In genomic region chr9:133396952-133397351, GRCh38 we compare ENCODE assay signal across 11 cellular contexts. TPM values are rescaled to one million over a fixed set of nuclear protein-coding genes. Genes with fewer than 3 reads are reported as not detected.
A peak's percentile ranks its signal among the peaks of the same experiment; 100 is the strongest.
DNase-seq lines count a peak whose midpoint lies in the region; ATAC-seq, FAIRE-seq and TF ChIP-seq lines count a peak whose summit lies in the region.
"Had no signal": no experiment of that assay in that cellular context is flagged by ENCODE, and none has a peak within 500 bp of the region (broad histone marks: within the 10 kb centered on the region; RNA-seq: fewer than 3 reads in every experiment).

No MANE protein-coding gene starts in this region.

- FAIRE-seq in K562 (lab: Jason Lieb, UNC) = peak; percentile 80
- FAIRE-seq: astrocyte had no signal

- no peak for TF ChIP-seq POLR2A in K562 (conservative IDR thresholded peaks at IDR 0.05)

- no peak overlapping the region for H3K27ac ChIP-seq in K562 (ENCODE audit: extremely low read depth, low read depth, low read length)

- no peaks in the 10 kb centered on the region for H3K79me2 ChIP-seq in K562 (ENCODE audit: control insufficient read depth, insufficient read depth, low read length)

- H3K9me3 ChIP-seq in K562 (replicated peaks; ENCODE audit: control insufficient read depth, insufficient read depth, low read depth, low read length) = no peaks in the 10 kb centered on the region
- H3K9me3 ChIP-seq in mucosa of descending colon = no peaks in the 10 kb centered on the region

- peaks cover 2% of the 10 kb centered on the region for H3K9me1 ChIP-seq in K562 (ENCODE audit: control insufficient read depth, insufficient read depth, low read length)

- no peak overlapping the region for H3K4me3 ChIP-seq in K562
- H3K4me3 ChIP-seq in mucosa of descending colon = no peak overlapping the region

- H3K36me3 ChIP-seq in K562 (ENCODE audit: control insufficient read depth, insufficient read depth, low read length) (no peaks in the 10 kb centered on the region), mucosa of descending colon (ENCODE audit: low read depth) (no peaks in the 10 kb centered on the region)

- 8% methylated on average over 13 of the region's 14 CpGs for WGBS in K562 (ENCODE audit: insufficient coverage, low coverage, missing lambda C conversion rate)

- TF ChIP-seq EP300 in K562 (IDR thresholded peaks at IDR 0.05; ENCODE audit: low read length) = no peak

- H4K20me1 ChIP-seq in K562 (replicated peaks; ENCODE audit: control insufficient read depth, insufficient read depth, low read length) = peaks cover 9% of the 10 kb centered on the region; the same call in 1 of the 2 replicates

- H2AFZ ChIP-seq in K562 (ENCODE audit: low read depth, low read length) = no peak overlapping the region

- DNase-seq in G401 (ENCODE audit: low spot score) (peak; percentile 26), KBM-7 (peak; percentile 31), K562 (ENCODE audit: extremely low read depth in 1 of 4, low spot score in 3 of 4) (peak in 2 of 4 experiments; percentile 60 to 63), mucosa of descending colon (peak in 2 of 3 donors; percentile 25 to 53), NCI-H774 (lab: John Stamatoyannopoulos, UW) (no peak), NCI-H526 treated with DMSO at 0.1 percent for 48 hours (lab: John Stamatoyannopoulos, UW) (no peak)
- DNase-seq: activated CD4-positive, CD25-positive, alpha-beta regulatory T cell; NCI-H2171 treated with DMSO at 0.1 percent for 48 hours had no signal

- ATAC-seq in K562 = peak; percentile 90
- ATAC-seq in mucosa of descending colon = peak; percentile 26
- ATAC-seq in HG02840 (IDR thresholded peaks at IDR 0.05; ENCODE audit: low FRiP score, unreplicated experiment) = no peak
- ATAC-seq in GM18520 (IDR thresholded peaks at IDR 0.05; ENCODE audit: unreplicated experiment) = no peak

- H3K27me3 ChIP-seq in K562 (ENCODE audit: control insufficient read depth in 2 of 2, insufficient read depth in 2 of 2, low read length in 2 of 2) = peaks cover 15 to 38% of the 10 kb centered on the region in 2 experiments; a peak in 3 of 5 replicates

- intact Hi-C loops in K562 (cut with micrococcal nuclease) = no loop called here
- intact Hi-C loops in mucosa of descending colon (cut with DNase I, micrococcal nuclease) = no loop called here

- H3K9ac ChIP-seq in K562 (ENCODE audit: insufficient read depth in 1 of 2, low read depth in 2 of 2, low read length in 2 of 2) = no peak overlapping the region; a peak in 1 of 4 replicates

- peak; percentile 70 to 74 (median 70) for TF ChIP-seq CTCF in K562 (IDR thresholded peaks at IDR 0.05 in 2 of 3, conservative IDR thresholded peaks at IDR 0.05 in 1 of 3; ENCODE audit: insufficient read depth in 2 of 3, low read depth in 1 of 3, low read length in 3 of 3)
- TF ChIP-seq CTCF in mucosa of descending colon (IDR thresholded peaks at IDR 0.05) = no peak

- in situ Hi-C loops in G401 (cut with HindIII; ENCODE audit: low sequenced_read_pairs) (no loop called here), KBM-7 (cut with MboI; ENCODE audit: low pct_unique_long_range_greater_than_20kb, low sequenced_read_pairs) (no loop called here), K562 (cut with MboI) (no loop called here)

- CTCF ChIA-PET in K562 (lab: Yijun Ruan, JAX; ENCODE audit: low intra/inter-chr PET ratio) = no interaction called here

- POLR2A ChIA-PET in K562 (lab: Yijun Ruan, JAX) = interaction anchor here (1.2 to 2.1 kb wide), 2 partner anchors 10 to 20 kb away, joined by 4 to 7 read pairs; no protein-coding TSS in a partner anchor

- peak in 1 of 2 experiments; percentile 53; a peak in 2 of 4 replicates for TF ChIP-seq RAD21 in K562 (CRISPR knock-in tag; conservative IDR thresholded peaks at IDR 0.05 in 1 of 2, IDR thresholded peaks at IDR 0.05 in 1 of 2)

- H3K4me1 ChIP-seq in K562 (replicated peaks in 1 of 2; ENCODE audit: control insufficient read depth in 2 of 2, insufficient read depth in 2 of 2, low read length in 2 of 2) (peaks cover 0 to 9% of the 10 kb centered on the region in 2 experiments; a peak in 2 of 5 replicates), mucosa of descending colon (ENCODE audit: low read depth) (no peaks in the 10 kb centered on the region)

- H3K4me2 ChIP-seq in K562 (ENCODE audit: insufficient read depth, low read length) = no peak overlapping the region

- no TSS peak for BruUV-seq in K562 (replicated peaks; lab: Mats Ljungman, UMichigan)

RNA-seq across cellular contexts. Expression of gene STKLD1, which starts 20.8 kb away (rescaled TPM):
- 0.37 and 1.1 TPM in 2 replicates for total RNA-seq in G401 (2014; rRNA removed; shearing (Covaris generic))
- 1.6 and 2.8 TPM in 2 replicates for total RNA-seq in K562 (2011; cell fraction: chromatin; rRNA removed; ENCODE audit: low replicate concordance)
- total RNA-seq in K562 (2011; cell fraction: nucleolus; rRNA removed) = 0.50 and 0.92 TPM in 2 replicates
- total RNA-seq in K562 (2011; cell fraction: nucleoplasm; rRNA removed) = 0.69 and 1.3 TPM in 2 replicates
- total RNA-seq in K562 (2014; rRNA removed) (0.53 TPM in 1 of 2 replicates, not detected in the other), K562 (2014; rRNA removed; fragmentation: Illumina TruSeq; extraction: Trizol) (0.19 and 0.36 TPM in 2 replicates), K562 (2015; rRNA removed; fragmentation: Illumina TruSeq; extraction: Trizol) (0.26 and 0.65 TPM in 2 replicates), K562 (2021) (0.20 and 0.33 TPM in 2 replicates), mucosa of descending colon (1 to 10 TPM in 2 of 3 donors, under 1 TPM in 1; 0.41 to 1.4 (median 1.3) TPM)
- polyA plus RNA-seq in K562 (2011; rRNA removed) (0.60 and 1.2 TPM in 2 replicates), K562 (2014; fragmentation: Illumina TruSeq; extraction: Trizol) (0.25 and 1.0 TPM in 2 replicates), K562 (2014; fragmentation: Nextera tagmentation; extraction: Ambion mirVana) (under 1 TPM in 1 of 2 experiments, not detected in 1; 0.10 TPM), K562 (2014; rRNA removed) (0.13 and 0.61 TPM in 2 replicates)
- 0.60 and 0.85 TPM in 2 replicates for polyA plus RNA-seq in K562 (2011; cell fraction: cytosol; rRNA removed)
- polyA plus RNA-seq in K562 (2011; cell fraction: nucleus; rRNA removed) = 0.60 and 0.86 TPM in 2 replicates
- 0.82 and 1.7 TPM in 2 replicates for polyA plus RNA-seq in K562 (2012)
- 0.39 and 0.81 TPM in 2 replicates for polyA minus RNA-seq in K562 (2011; rRNA and poly(A)+ RNA removed)
- 0.86 TPM in 1 of 2 replicates, not detected in the other for polyA minus RNA-seq in K562 (2011; cell fraction: cytosol; rRNA and poly(A)+ RNA removed)
- 0.27 and 0.44 TPM in 2 replicates for polyA minus RNA-seq in K562 (2011; cell fraction: nucleus; rRNA and poly(A)+ RNA removed)

RNA-seq across cellular contexts. Expression of gene REXO4, which starts 20.9 kb away (rescaled TPM):
- 25.0 and 38.8 TPM in 2 replicates for total RNA-seq in G401 (2014; rRNA removed; shearing (Covaris generic))
- 33.3 and 49.1 TPM in 2 replicates for total RNA-seq in K562 (2011; cell fraction: chromatin; rRNA removed; ENCODE audit: low replicate concordance)
- total RNA-seq in K562 (2011; cell fraction: nucleolus; rRNA removed) = 33.0 and 38.9 TPM in 2 replicates
- total RNA-seq in K562 (2011; cell fraction: nucleoplasm; rRNA removed) = 25.6 and 35.8 TPM in 2 replicates
- total RNA-seq in K562 (2014; rRNA removed) = 70.5 and 72.9 TPM in 2 replicates
- 19.6 and 21.6 TPM in 2 replicates for total RNA-seq in K562 (2014; rRNA removed; fragmentation: Illumina TruSeq; extraction: Trizol)
- total RNA-seq in K562 (2015; rRNA removed; fragmentation: Illumina TruSeq; extraction: Trizol) = 31.1 and 31.3 TPM in 2 replicates
- total RNA-seq in K562 (2021) = 56.4 and 57.9 TPM in 2 replicates
- 23.9 and 29.2 TPM in 2 replicates for polyA plus RNA-seq in K562 (2011; rRNA removed)
- polyA plus RNA-seq in K562 (2011; cell fraction: cytosol; rRNA removed) = 26.2 and 39.1 TPM in 2 replicates
- polyA plus RNA-seq in K562 (2011; cell fraction: nucleus; rRNA removed) = 19.8 and 27.2 TPM in 2 replicates
- polyA plus RNA-seq in K562 (2012) = 22.0 and 39.1 TPM in 2 replicates
- 40.9 and 45.1 TPM in 2 replicates for polyA plus RNA-seq in K562 (2014; fragmentation: Illumina TruSeq; extraction: Trizol)
- 1 to 10 TPM; 3.4 to 5.0 TPM for polyA plus RNA-seq in K562 (2014; fragmentation: Nextera tagmentation; extraction: Ambion mirVana)
- polyA plus RNA-seq in K562 (2014; rRNA removed) = 58.8 and 62.3 TPM in 2 replicates
- polyA minus RNA-seq in K562 (2011; rRNA and poly(A)+ RNA removed) = 22.5 and 31.4 TPM in 2 replicates
- polyA minus RNA-seq in K562 (2011; cell fraction: cytosol; rRNA and poly(A)+ RNA removed) = 17.9 and 24.8 TPM in 2 replicates
- polyA minus RNA-seq in K562 (2011; cell fraction: nucleus; rRNA and poly(A)+ RNA removed) = 13.6 and 16.7 TPM in 2 replicates
- 10 to 100 TPM; 18.7 to 26.0 (median 20.1) TPM for total RNA-seq in mucosa of descending colon

RNA-seq across cellular contexts. Expression of gene SURF4, which starts 21.1 kb away (rescaled TPM):
- total RNA-seq in G401 (2014; rRNA removed; shearing (Covaris generic)) = 333 and 361 TPM in 2 replicates
- 165 and 371 TPM in 2 replicates for total RNA-seq in K562 (2011; cell fraction: chromatin; rRNA removed; ENCODE audit: low replicate concordance)
- 360 and 416 TPM in 2 replicates for total RNA-seq in K562 (2011; cell fraction: nucleolus; rRNA removed)
- total RNA-seq in K562 (2011; cell fraction: nucleoplasm; rRNA removed) = 387 and 460 TPM in 2 replicates
- total RNA-seq in K562 (2014; rRNA removed) = 158 and 200 TPM in 2 replicates
- 110 and 137 TPM in 2 replicates for total RNA-seq in K562 (2014; rRNA removed; fragmentation: Illumina TruSeq; extraction: Trizol)
- total RNA-seq in K562 (2015; rRNA removed; fragmentation: Illumina TruSeq; extraction: Trizol) = 128 and 130 TPM in 2 replicates
- total RNA-seq in K562 (2021) = 175 and 181 TPM in 2 replicates
- polyA plus RNA-seq in K562 (2011; rRNA removed) = 174 and 176 TPM in 2 replicates
- polyA plus RNA-seq in K562 (2011; cell fraction: cytosol; rRNA removed) = 241 and 245 TPM in 2 replicates
- polyA plus RNA-seq in K562 (2011; cell fraction: nucleus; rRNA removed) = 131 and 161 TPM in 2 replicates
- polyA plus RNA-seq in K562 (2012) = 137 and 203 TPM in 2 replicates
- 144 and 148 TPM in 2 replicates for polyA plus RNA-seq in K562 (2014; fragmentation: Illumina TruSeq; extraction: Trizol)
- polyA plus RNA-seq in K562 (2014; fragmentation: Nextera tagmentation; extraction: Ambion mirVana) = 10 to 100 TPM in 1 of 2 experiments, 1 to 10 TPM in 1; 8.4 to 13.5 TPM
- polyA plus RNA-seq in K562 (2014; rRNA removed) = 116 and 147 TPM in 2 replicates
- 117 and 140 TPM in 2 replicates for polyA minus RNA-seq in K562 (2011; rRNA and poly(A)+ RNA removed)
- polyA minus RNA-seq in K562 (2011; cell fraction: cytosol; rRNA and poly(A)+ RNA removed) = 116 and 143 TPM in 2 replicates
- polyA minus RNA-seq in K562 (2011; cell fraction: nucleus; rRNA and poly(A)+ RNA removed) = 25.7 and 40.3 TPM in 2 replicates
- 100 to 1,000 TPM; 117 to 165 (median 149) TPM for total RNA-seq in mucosa of descending colon

RNA-seq across cellular contexts. Expression of gene ADAMTS13, which starts 25.2 kb away (rescaled TPM):
- total RNA-seq in G401 (2014; rRNA removed; shearing (Covaris generic)) = 1.4 and 2.3 TPM in 2 replicates
- total RNA-seq in K562 (2011; cell fraction: chromatin; rRNA removed; ENCODE audit: low replicate concordance) = 0.51 and 1.4 TPM in 2 replicates
- 0.53 and 0.83 TPM in 2 replicates for total RNA-seq in K562 (2011; cell fraction: nucleolus; rRNA removed)
- 0.44 and 1.4 TPM in 2 replicates for total RNA-seq in K562 (2011; cell fraction: nucleoplasm; rRNA removed)
- total RNA-seq in K562 (2014; rRNA removed) (0.04 TPM in 1 of 2 replicates, not detected in the other), K562 (2014; rRNA removed; fragmentation: Illumina TruSeq; extraction: Trizol) (not detected in 2 replicates), K562 (2015; rRNA removed; fragmentation: Illumina TruSeq; extraction: Trizol) (0.04 TPM in 1 of 2 replicates, not detected in the other), K562 (2021) (0.07 TPM in 1 of 2 replicates, not detected in the other), mucosa of descending colon (1 to 10 TPM; 3.3 to 5.0 (median 3.6) TPM)
- polyA plus RNA-seq in K562 (2011; rRNA removed) (0.16 and 0.20 TPM in 2 replicates), K562 (2014; fragmentation: Illumina TruSeq; extraction: Trizol) (0.03 TPM in 1 of 2 replicates, not detected in the other), K562 (2014; fragmentation: Nextera tagmentation; extraction: Ambion mirVana) (not detected), K562 (2014; rRNA removed) (0.04 and 0.26 TPM in 2 replicates)
- 0.10 and 0.16 TPM in 2 replicates for polyA plus RNA-seq in K562 (2011; cell fraction: cytosol; rRNA removed)
- polyA plus RNA-seq in K562 (2011; cell fraction: nucleus; rRNA removed) = 1.2 and 1.3 TPM in 2 replicates
- 0.29 and 1.0 TPM in 2 replicates for polyA plus RNA-seq in K562 (2012)
- polyA minus RNA-seq in K562 (2011; rRNA and poly(A)+ RNA removed) = not detected in 2 replicates
- polyA minus RNA-seq in K562 (2011; cell fraction: cytosol; rRNA and poly(A)+ RNA removed) = not detected in 2 replicates
- polyA minus RNA-seq in K562 (2011; cell fraction: nucleus; rRNA and poly(A)+ RNA removed) = 0.33 and 0.40 TPM in 2 replicates

RNA-seq across cellular contexts. Expression of gene SURF2, which starts 40.6 kb away (rescaled TPM):
- 32.3 and 47.5 TPM in 2 replicates for total RNA-seq in G401 (2014; rRNA removed; shearing (Covaris generic))
- total RNA-seq in K562 (2011; cell fraction: chromatin; rRNA removed; ENCODE audit: low replicate concordance) = 2.1 and 4.8 TPM in 2 replicates
- 5.7 and 6.1 TPM in 2 replicates for total RNA-seq in K562 (2011; cell fraction: nucleolus; rRNA removed)
- 3.4 and 7.6 TPM in 2 replicates for total RNA-seq in K562 (2011; cell fraction: nucleoplasm; rRNA removed)
- total RNA-seq in K562 (2014; rRNA removed) = 82.5 and 83.0 TPM in 2 replicates
- total RNA-seq in K562 (2014; rRNA removed; fragmentation: Illumina TruSeq; extraction: Trizol) = 18.6 and 19.8 TPM in 2 replicates
- total RNA-seq in K562 (2015; rRNA removed; fragmentation: Illumina TruSeq; extraction: Trizol) = 37.0 and 37.3 TPM in 2 replicates
- 38.3 and 43.3 TPM in 2 replicates for total RNA-seq in K562 (2021)
- polyA plus RNA-seq in K562 (2011; rRNA removed) = 7.3 and 9.7 TPM in 2 replicates
- polyA plus RNA-seq in K562 (2011; cell fraction: cytosol; rRNA removed) = 11.8 and 44.2 TPM in 2 replicates
- 6.8 and 14.0 TPM in 2 replicates for polyA plus RNA-seq in K562 (2011; cell fraction: nucleus; rRNA removed)
- 30.9 and 47.7 TPM in 2 replicates for polyA plus RNA-seq in K562 (2012)
- 21.3 and 32.2 TPM in 2 replicates for polyA plus RNA-seq in K562 (2014; fragmentation: Illumina TruSeq; extraction: Trizol)
- polyA plus RNA-seq in K562 (2014; fragmentation: Nextera tagmentation; extraction: Ambion mirVana) = 10 to 100 TPM in 1 of 2 experiments, 1 to 10 TPM in 1; 5.5 to 10.2 TPM
- polyA plus RNA-seq in K562 (2014; rRNA removed) = 52.4 and 58.9 TPM in 2 replicates
- polyA minus RNA-seq in K562 (2011; rRNA and poly(A)+ RNA removed) = 7.6 TPM in 2 replicates
- polyA minus RNA-seq in K562 (2011; cell fraction: cytosol; rRNA and poly(A)+ RNA removed) = 10.3 and 16.3 TPM in 2 replicates
- 4.1 and 4.2 TPM in 2 replicates for polyA minus RNA-seq in K562 (2011; cell fraction: nucleus; rRNA and poly(A)+ RNA removed)
- 10 to 100 TPM in 2 of 3 donors, 1 to 10 TPM in 1; 8.7 to 15.0 (median 11.4) TPM for total RNA-seq in mucosa of descending colon

Comparison
In these comparisons a context has a peak if more than half of its experiments do, and no peak if none do; other contexts are left out.
1. DNase-seq: peak in G401 (single experiment), KBM-7 (single experiment) and mucosa of descending colon (2 of 3); none in NCI-H774 (single experiment) and NCI-H526 treated with DMSO at 0.1 percent for 48 hours (single experiment).
2. ATAC-seq: peak in K562 (single experiment) and mucosa of descending colon (single experiment); none in HG02840 (single experiment) and GM18520 (single experiment).